Comparison of ENCODE assay signal across 35 cellular contexts in genomic region chr2:240050278-240050677, GRCh38. TPM values are rescaled to one million over a fixed set of nuclear protein-coding genes. Genes with fewer than 3 reads are reported as not detected.
"Had no signal": no experiment of that assay in that cellular context is flagged by ENCODE, and none has a peak within 500 bp of the region (broad histone marks: within the 10 kb centered on the region; RNA-seq: fewer than 3 reads in every experiment).

No MANE protein-coding gene starts in this region.

- H3K4me1 ChIP-seq: body of pancreas, esophagus squamous epithelium, gastroesophageal sphincter had no signal

- H3K4me1 Mint-ChIP-seq: activated B cell treated with CpG ODN at 0.5 μM for 24 hours; activated T-helper 17 cell treated with anti-CD3 and anti-CD28 coated beads, Interleukin-2, amount 50 U/mL, for 72 hours; T-cell had no signal

- H3K27ac ChIP-seq: body of pancreas, coronary artery, epithelial cell of prostate, esophagus squamous epithelium, gastroesophageal sphincter, WERI-Rb-1 had no signal

- DNase-seq: activated B cell treated with CpG ODN at 0.5 μM for 24 hours; activated CD4-positive, alpha-beta T cell treated with anti-CD3 and anti-CD28 coated beads for 48 hours; activated CD4-positive, alpha-beta T cell treated with anti-CD3 and anti-CD28 coated beads, Interleukin-2, amount 50 U/mL, for 1 hour; activated CD4-positive, alpha-beta T cell treated with anti-CD3 and anti-CD28 coated beads, Interleukin-2, amount 50 U/mL, for 48 hours; activated CD8-positive, alpha-beta memory T cell treated with anti-CD3 and anti-CD28 coated beads for 24 hours; activated CD8-positive, alpha-beta T cell treated with anti-CD3 and anti-CD28 coated beads for 36 hours; activated effector memory CD4-positive, alpha-beta T cell treated with Interleukin-2 at 50 U/mL for 16 hours; activated gamma-delta T cell treated with Interleukin-2 at 50 U/mL for 16 hours; activated naive CD4-positive, alpha-beta T cell treated with anti-CD3 and anti-CD28 coated beads, Interleukin-2, amount 50 U/mL, for 16 hours; activated naive CD4-positive, alpha-beta T cell treated with Interleukin-2 at 50 U/mL for 16 hours; activated T-cell treated with anti-CD3 and anti-CD28 coated beads, Interleukin-2, amount 50 U/mL, for 4 hours; amniotic stem cell; aorta; body of pancreas; central memory CD4-positive, alpha-beta T cell; cerebellar nuclear complex; effector CD4-positive, alpha-beta T cell; effector memory CD8-positive, alpha-beta T cell; esophagus squamous epithelium; foreskin melanocyte; SW 1271; T-cell; T-helper 9 cell; WERI-Rb-1 had no signal

- H3K9me3 Mint-ChIP-seq: activated B cell treated with CpG ODN at 0.5 μM for 24 hours; activated CD8-positive, alpha-beta T cell treated with anti-CD3 and anti-CD28 coated beads for 36 hours; activated T-cell treated with anti-CD3 and anti-CD28 coated beads, Interleukin-2, amount 50 U/mL, for 4 hours; activated T-helper 17 cell treated with anti-CD3 and anti-CD28 coated beads, Interleukin-2, amount 50 U/mL, for 72 hours; dendritic cell treated with granulocyte-macrophage colony-stimulating factor and Interleukin-4, amounts not matched to agents 40 ng/mL and 50 ng/mL, for 4 days; effector memory CD8-positive, alpha-beta T cell; T-cell; T-helper 1 cell treated with Interleukin-12 subunit alpha and Interleukin-12 subunit beta and Interleukin-4 antibody, amounts not matched to agents 30 μg/mL and 1 μg/mL, for 36 hours had no signal

- H3K36me3 ChIP-seq: esophagus squamous epithelium, gastroesophageal sphincter, WERI-Rb-1 had no signal

- H3K27me3 ChIP-seq: body of pancreas had no signal

- H3K36me3 Mint-ChIP-seq: activated naive CD8-positive, alpha-beta T cell; T-cell had no signal

- H3K9me3 ChIP-seq: body of pancreas, esophagus squamous epithelium, gastroesophageal sphincter had no signal

- H3K4me3 Mint-ChIP-seq: activated B cell treated with CpG ODN at 0.5 μM for 24 hours; activated CD8-positive, alpha-beta T cell treated with anti-CD3 and anti-CD28 coated beads for 36 hours; activated naive CD8-positive, alpha-beta T cell; activated T-cell treated with anti-CD3 and anti-CD28 coated beads, Interleukin-2, amount 50 U/mL, for 4 hours; activated T-helper 17 cell treated with anti-CD3 and anti-CD28 coated beads, Interleukin-2, amount 50 U/mL, for 72 hours; dendritic cell treated with granulocyte-macrophage colony-stimulating factor and Interleukin-4, amounts not matched to agents 40 ng/mL and 50 ng/mL, for 4 days; effector memory CD8-positive, alpha-beta T cell; T-cell; T-helper 1 cell treated with Interleukin-12 subunit alpha and Interleukin-12 subunit beta and Interleukin-4 antibody, amounts not matched to agents 30 μg/mL and 1 μg/mL, for 36 hours had no signal

- H3K4me3 ChIP-seq: body of pancreas, coronary artery, esophagus squamous epithelium, gastroesophageal sphincter had no signal

- H3K27ac Mint-ChIP-seq: activated B cell treated with CpG ODN at 0.5 μM for 24 hours; activated CD8-positive, alpha-beta T cell treated with anti-CD3 and anti-CD28 coated beads for 36 hours; activated naive CD8-positive, alpha-beta T cell; activated T-helper 17 cell treated with anti-CD3 and anti-CD28 coated beads, Interleukin-2, amount 50 U/mL, for 72 hours; dendritic cell treated with granulocyte-macrophage colony-stimulating factor and Interleukin-4, amounts not matched to agents 40 ng/mL and 50 ng/mL, for 4 days; effector memory CD8-positive, alpha-beta T cell; T-cell; T-helper 1 cell treated with Interleukin-12 subunit alpha and Interleukin-12 subunit beta and Interleukin-4 antibody, amounts not matched to agents 30 μg/mL and 1 μg/mL, for 36 hours had no signal

RNA-seq across cellular contexts. Expression of gene OR6B3, which starts 3.0 kb away (rescaled TPM):
- total RNA-seq: activated B cell treated with CpG ODN at 0.5 μM for 24 hours; activated CD8-positive, alpha-beta T cell treated with anti-CD3 and anti-CD28 coated beads for 36 hours; activated T-cell treated with anti-CD3 and anti-CD28 coated beads, Interleukin-2, amount 50 U/mL, for 4 hours; activated T-helper 17 cell treated with anti-CD3 and anti-CD28 coated beads, Interleukin-2, amount 50 U/mL, for 72 hours; aorta; body of pancreas; esophagus squamous epithelium; fibroblast of lung; fibroblast of villous mesenchyme; gastroesophageal sphincter; glomerular endothelial cell; T-cell; T-helper 2 cell treated with Interferon-gamma antibody and Interleukin-4, amounts not matched to agents 100 ng/mL and 5 ng/mL, for 36 hours had no signal

RNA-seq across cellular contexts. Expression of gene OR6B2, which starts 20.0 kb away (rescaled TPM):
- total RNA-seq: activated B cell treated with CpG ODN at 0.5 μM for 24 hours; activated CD8-positive, alpha-beta T cell treated with anti-CD3 and anti-CD28 coated beads for 36 hours; activated T-cell treated with anti-CD3 and anti-CD28 coated beads, Interleukin-2, amount 50 U/mL, for 4 hours; activated T-helper 17 cell treated with anti-CD3 and anti-CD28 coated beads, Interleukin-2, amount 50 U/mL, for 72 hours; aorta; body of pancreas; esophagus squamous epithelium; fibroblast of lung; fibroblast of villous mesenchyme; gastroesophageal sphincter; glomerular endothelial cell; T-cell; T-helper 2 cell treated with Interferon-gamma antibody and Interleukin-4, amounts not matched to agents 100 ng/mL and 5 ng/mL, for 36 hours had no signal
